Comparison of ENCODE assay signal across 18 cellular contexts in genomic region chr6:170032706-170033309, GRCh38.
DNase-seq lines count a peak whose midpoint lies in the region; ATAC-seq and TF ChIP-seq lines count a peak whose summit lies in the region.
"Had no signal": no experiment of that assay in that cellular context is flagged by ENCODE, and none has a peak within 500 bp of the region (broad histone marks: within the 10 kb centered on the region; RNA-seq: fewer than 3 reads in every experiment).

No MANE protein-coding gene starts in this region.

- no peaks in the 10 kb centered on the region for H3F3A ChIP-seq in smooth muscle cell (ENCODE audit: low read depth)

- H3K27me3 ChIP-seq in left lung: peaks cover 0 to 6% of the 10 kb centered on the region in 2 donors
- no peaks in the 10 kb centered on the region for H3K27me3 ChIP-seq in testis
- no peaks in the 10 kb centered on the region for H3K27me3 ChIP-seq in smooth muscle cell (ENCODE audit: low read depth)

- H3K27me3 Mint-ChIP-seq in WTC11 (ENCODE audit: low read depth): peaks cover 12% of the 10 kb centered on the region; the same call in 1 of the 2 replicates

- intact Hi-C loops in left lung (cut with DNase I) (no loop called here), testis (cut with DNase I; ENCODE audit: low total_unique reads) (no loop called here)

- H3K4me3 ChIP-seq in left lung: no peak overlapping the region
- no peak overlapping the region for H3K4me3 ChIP-seq in testis
- no peak overlapping the region for H3K4me3 ChIP-seq in smooth muscle cell

- H3K4me3 Mint-ChIP-seq in WTC11: no peak overlapping the region
- H3K4me3 Mint-ChIP-seq: H9 had no signal

- H3K4me1 Mint-ChIP-seq in WTC11: peaks cover 28% of the 10 kb centered on the region

- H3K4me1 ChIP-seq in left lung (peaks cover 0 to 8% of the 10 kb centered on the region in 2 donors), testis (no peaks in the 10 kb centered on the region), smooth muscle cell (ENCODE audit: low read depth) (no peaks in the 10 kb centered on the region)

- H3K36me3 ChIP-seq in left lung (no peaks in the 10 kb centered on the region), testis (ENCODE audit: low read depth, missing control alignments) (no peaks in the 10 kb centered on the region), smooth muscle cell (ENCODE audit: low read depth) (no peaks in the 10 kb centered on the region)

- H3K27ac ChIP-seq in left lung: no peak overlapping the region
- no peak overlapping the region for H3K27ac ChIP-seq in testis
- no peak overlapping the region for H3K27ac ChIP-seq in smooth muscle cell (ENCODE audit: low read depth)
- H3K27ac ChIP-seq: C4-2B had no signal

- peaks cover 15% of the 10 kb centered on the region for H3K9me3 Mint-ChIP-seq in WTC11

- no peak overlapping the region for H3K27ac Mint-ChIP-seq in WTC11
- H3K27ac Mint-ChIP-seq: H9 had no signal

- H2AFZ ChIP-seq in smooth muscle cell (ENCODE audit: low read depth): no peak overlapping the region

- ATAC-seq in WTC11 (no peak), left lung (no peak)
- ATAC-seq: Panc1 had no signal

- DNase-seq in activated T-cell treated with anti-CD3 and anti-CD28 coated beads, Interleukin-2, amount 50 U/mL, for 1 hour: peak; percentile 5
- DNase-seq in activated T-cell treated with anti-CD3 and anti-CD28 coated beads, Interleukin-2, amount 50 U/mL, for 48 hours: no peak
- DNase-seq in WTC11 (ENCODE audit: low spot score): peak; percentile 4
- peak; percentile 26 to 31 for DNase-seq in left lung
- DNase-seq in testis: peak; percentile 9
- no peak for DNase-seq in smooth muscle cell (lab: John Stamatoyannopoulos, UW; ENCODE audit: unreplicated experiment)
- DNase-seq in NCI-H1092 treated with DMSO at 0.1 percent for 48 hours (lab: John Stamatoyannopoulos, UW): no peak
- DNase-seq in HuH-7 (ENCODE audit: low spot score): no peak
- DNase-seq: DMS53, H9, Karpas-422, MM.1S, NCI-H187 treated with DMSO at 0.1 percent for 48 hours, NCI-H2171, NCI-H446 treated with DMSO at 0.1 percent for 48 hours, NCI-H774 had no signal

- H3K9me3 ChIP-seq in left lung (peaks cover 0 to 8% of the 10 kb centered on the region in 2 donors), testis (no peaks in the 10 kb centered on the region), smooth muscle cell (replicated peaks; ENCODE audit: low read depth) (no peaks in the 10 kb centered on the region)

- POLR2A ChIA-PET in WTC11 (lab: Charles Lee): no interaction called here

- no peaks in the 10 kb centered on the region for H3K79me2 ChIP-seq in smooth muscle cell (ENCODE audit: low read depth)

- H3K9ac ChIP-seq in smooth muscle cell (ENCODE audit: low read depth): no peak overlapping the region

- no peak overlapping the region for H3K4me2 ChIP-seq in smooth muscle cell

- no peak for TF ChIP-seq CTCF in WTC11 (IDR thresholded peaks at IDR 0.05)
- TF ChIP-seq CTCF in left lung (IDR thresholded peaks at IDR 0.05): no peak
- TF ChIP-seq CTCF in testis (IDR thresholded peaks at IDR 0.05): no peak
- TF ChIP-seq CTCF in smooth muscle cell (IDR thresholded peaks at IDR 0.05; ENCODE audit: borderline replicate concordance, insufficient read depth, poor library complexity, severe bottlenecking): no peak

- WGBS in testis, 2 donors: 97% methylated on average over 9 of the region's 9 CpGs
- 98% methylated on average over 9 of the region's 9 CpGs for WGBS in smooth muscle cell (ENCODE audit: low lambda C conversion rate)

- no peaks in the 10 kb centered on the region for H4K20me1 ChIP-seq in smooth muscle cell (ENCODE audit: low read depth)

- peaks cover 11% of the 10 kb centered on the region for H3K36me3 Mint-ChIP-seq in WTC11

- no peak for TF ChIP-seq POLR2A in testis (IDR thresholded peaks at IDR 0.05)

- CTCF ChIA-PET in WTC11 (lab: Charles Lee): no interaction called here

TF ChIP-seq in WTC11, 78 proteins besides CTCF, POLR2A, EP300 and RAD21:
- TF ChIP-seq, protein P1, sequence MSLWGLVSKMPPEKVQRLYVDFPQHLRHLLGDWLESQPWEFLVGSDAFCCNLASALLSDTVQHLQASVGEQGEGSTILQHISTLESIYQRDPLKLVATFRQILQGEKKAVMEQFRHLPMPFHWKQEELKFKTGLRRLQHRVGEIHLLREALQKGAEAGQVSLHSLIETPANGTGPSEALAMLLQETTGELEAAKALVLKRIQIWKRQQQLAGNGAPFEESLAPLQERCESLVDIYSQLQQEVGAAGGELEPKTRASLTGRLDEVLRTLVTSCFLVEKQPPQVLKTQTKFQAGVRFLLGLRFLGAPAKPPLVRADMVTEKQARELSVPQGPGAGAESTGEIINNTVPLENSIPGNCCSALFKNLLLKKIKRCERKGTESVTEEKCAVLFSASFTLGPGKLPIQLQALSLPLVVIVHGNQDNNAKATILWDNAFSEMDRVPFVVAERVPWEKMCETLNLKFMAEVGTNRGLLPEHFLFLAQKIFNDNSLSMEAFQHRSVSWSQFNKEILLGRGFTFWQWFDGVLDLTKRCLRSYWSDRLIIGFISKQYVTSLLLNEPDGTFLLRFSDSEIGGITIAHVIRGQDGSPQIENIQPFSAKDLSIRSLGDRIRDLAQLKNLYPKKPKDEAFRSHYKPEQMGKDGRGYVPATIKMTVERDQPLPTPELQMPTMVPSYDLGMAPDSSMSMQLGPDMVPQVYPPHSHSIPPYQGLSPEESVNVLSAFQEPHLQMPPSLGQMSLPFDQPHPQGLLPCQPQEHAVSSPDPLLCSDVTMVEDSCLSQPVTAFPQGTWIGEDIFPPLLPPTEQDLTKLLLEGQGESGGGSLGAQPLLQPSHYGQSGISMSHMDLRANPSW (CRISPR knock-in tag; conservative IDR thresholded peaks at IDR 0.05; ENCODE audit: low read depth): no peak
- TF ChIP-seq, protein P2, sequence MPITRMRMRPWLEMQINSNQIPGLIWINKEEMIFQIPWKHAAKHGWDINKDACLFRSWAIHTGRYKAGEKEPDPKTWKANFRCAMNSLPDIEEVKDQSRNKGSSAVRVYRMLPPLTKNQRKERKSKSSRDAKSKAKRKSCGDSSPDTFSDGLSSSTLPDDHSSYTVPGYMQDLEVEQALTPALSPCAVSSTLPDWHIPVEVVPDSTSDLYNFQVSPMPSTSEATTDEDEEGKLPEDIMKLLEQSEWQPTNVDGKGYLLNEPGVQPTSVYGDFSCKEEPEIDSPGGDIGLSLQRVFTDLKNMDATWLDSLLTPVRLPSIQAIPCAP (CRISPR knock-in tag; IDR thresholded peaks at IDR 0.05): no peak
- TF ChIP-seq, protein P3, sequence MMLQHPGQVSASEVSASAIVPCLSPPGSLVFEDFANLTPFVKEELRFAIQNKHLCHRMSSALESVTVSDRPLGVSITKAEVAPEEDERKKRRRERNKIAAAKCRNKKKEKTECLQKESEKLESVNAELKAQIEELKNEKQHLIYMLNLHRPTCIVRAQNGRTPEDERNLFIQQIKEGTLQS (CRISPR knock-in tag; conservative IDR thresholded peaks at IDR 0.05): no peak
- TF ChIP-seq SMAD3 (CRISPR knock-in tag; IDR thresholded peaks at IDR 0.05; ENCODE audit: borderline replicate concordance) (no peak), ETV6 (CRISPR knock-in tag; IDR thresholded peaks at IDR 0.05) (no peak), ZNF317 (CRISPR knock-in tag; IDR thresholded peaks at IDR 0.05; ENCODE audit: borderline replicate concordance, low read depth) (no peak), FOXK1 (CRISPR knock-in tag; IDR thresholded peaks at IDR 0.05) (no peak)

Comparison
In these comparisons a context has a peak if more than half of its experiments do, and no peak if none do; other contexts are left out.
1. DNase-seq: peak in activated T-cell treated with anti-CD3 and anti-CD28 coated beads, Interleukin-2, amount 50 U/mL, for 1 hour (single experiment), WTC11 (single experiment), left lung (2 of 2) and testis (single experiment); none in activated T-cell treated with anti-CD3 and anti-CD28 coated beads, Interleukin-2, amount 50 U/mL, for 48 hours (0 of 2), smooth muscle cell (single experiment), NCI-H1092 treated with DMSO at 0.1 percent for 48 hours (single experiment) and HuH-7 (single experiment).